In the genomic region with DNA sequence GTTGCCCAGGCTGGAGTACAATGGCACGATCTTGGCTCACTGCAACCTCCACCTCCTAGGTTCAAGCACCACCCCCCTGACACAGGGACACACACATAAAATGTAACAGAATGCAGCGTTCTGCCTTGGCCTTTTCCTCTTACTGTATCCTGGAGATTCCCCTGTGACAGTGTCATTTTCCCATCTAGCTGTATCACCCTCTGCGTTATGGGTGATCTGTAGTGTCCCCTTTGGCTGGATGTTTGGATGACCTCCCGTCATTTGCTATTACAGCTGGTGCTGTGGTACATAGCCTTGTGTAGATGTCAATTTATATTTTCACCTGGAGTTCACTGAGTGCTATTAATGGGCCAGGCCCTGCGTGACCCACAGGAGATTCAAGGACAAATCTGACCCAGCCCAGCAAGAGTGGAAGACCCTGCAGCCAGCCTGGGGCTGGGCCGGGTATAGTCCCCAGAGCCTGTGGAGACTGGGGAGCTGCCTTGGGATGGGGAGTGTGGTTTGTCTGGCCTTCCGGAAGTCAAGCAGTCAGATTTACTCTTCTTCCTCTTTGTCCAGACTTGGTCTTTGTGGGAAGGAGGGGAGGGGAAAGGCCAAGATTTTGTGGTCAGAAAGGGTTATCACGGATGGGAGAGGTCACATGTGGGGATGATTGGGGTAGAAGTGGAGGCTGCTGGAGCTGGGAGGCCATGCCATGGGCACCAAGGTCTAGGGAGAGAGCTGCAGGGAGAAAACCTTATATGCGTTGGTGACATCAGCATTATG, we compare ENCODE assay signal across 9 cellular contexts. TPM values are rescaled to one million over a fixed set of nuclear protein-coding genes. Genes with fewer than 3 reads are reported as not detected.
DNase-seq lines count a peak whose midpoint lies in the region; ATAC-seq and TF ChIP-seq lines count a peak whose summit lies in the region.
"Had no signal": no experiment of that assay in that cellular context is flagged by ENCODE, and none has a peak within 500 bp of the region (broad histone marks: within the 10 kb centered on the region; RNA-seq: fewer than 3 reads in every experiment).

No MANE protein-coding gene starts in this region.

- intact Hi-C loops in heart left ventricle (cut with DNase I) (no loop called here), cardiac septum (cut with DNase I) (no loop called here)
- intact Hi-C loops in naive thymus-derived CD4-positive, alpha-beta T cell (cut with micrococcal nuclease), result no loop called here

- DNase-seq in heart left ventricle, result no peak
- no peak for DNase-seq in cardiac septum (ENCODE audit: low spot score)
- DNase-seq in endodermal cell, result no peak
- DNase-seq in naive B cell, result no peak
- no peak for DNase-seq in central memory CD4-positive, alpha-beta T cell
- no peak for DNase-seq in NCI-H524 (lab: John Stamatoyannopoulos, UW)
- no peak for DNase-seq in ecto neural progenitor cell (ENCODE audit: low spot score)
- no peak for DNase-seq in naive thymus-derived CD4-positive, alpha-beta T cell
- DNase-seq: NCI-H187 had no signal

- no peaks in the 10 kb centered on the region for H3K27me3 ChIP-seq in heart left ventricle
- no peaks in the 10 kb centered on the region for H3K27me3 ChIP-seq in endodermal cell (ENCODE audit: control insufficient read depth, insufficient read depth, low read length, poor library complexity, severe bottlenecking)
- H3K27me3 ChIP-seq in naive thymus-derived CD4-positive, alpha-beta T cell (ENCODE audit: control insufficient read depth in 2 of 2, insufficient read depth in 2 of 2, low read length in 2 of 2), result no peaks in the 10 kb centered on the region

- H3K27me3 Mint-ChIP-seq in endodermal cell (ENCODE audit: insufficient read depth) (no peaks in the 10 kb centered on the region), naive B cell (no peaks in the 10 kb centered on the region)
- no peaks in the 10 kb centered on the region for H3K27me3 Mint-ChIP-seq in naive thymus-derived CD4-positive, alpha-beta T cell

- peak overlapping the region; percentile 7 for H3K27ac Mint-ChIP-seq in endodermal cell
- H3K27ac Mint-ChIP-seq in naive B cell, result peak overlapping the region in 5 of 6 donors; percentile 19 to 88 (median 86)
- peak overlapping the region in 2 of 9 donors; percentile 25 to 38 for H3K27ac Mint-ChIP-seq in naive thymus-derived CD4-positive, alpha-beta T cell

- peak overlapping the region; percentile 21 to 95 (median 78) for H3K27ac ChIP-seq in heart left ventricle
- no peak overlapping the region for H3K27ac ChIP-seq in endodermal cell (ENCODE audit: low read depth, low read length)
- H3K27ac ChIP-seq in naive thymus-derived CD4-positive, alpha-beta T cell (ENCODE audit: low read depth, low read length), result no peak overlapping the region

- TF ChIP-seq POLR2A in heart left ventricle (IDR thresholded peaks at IDR 0.05), result no peak

- TF ChIP-seq CTCF in heart left ventricle (IDR thresholded peaks at IDR 0.05), result no peak
- TF ChIP-seq CTCF in endodermal cell (conservative IDR thresholded peaks at IDR 0.05), result no peak

- no peak overlapping the region for H3K4me3 ChIP-seq in heart left ventricle
- H3K4me3 ChIP-seq in endodermal cell (ENCODE audit: low read length), result no peak overlapping the region
- no peak overlapping the region for H3K4me3 ChIP-seq in naive thymus-derived CD4-positive, alpha-beta T cell (ENCODE audit: low read length)

- H3K9me3 Mint-ChIP-seq in endodermal cell, result no peaks in the 10 kb centered on the region
- no peaks in the 10 kb centered on the region for H3K9me3 Mint-ChIP-seq in naive B cell
- H3K9me3 Mint-ChIP-seq in naive thymus-derived CD4-positive, alpha-beta T cell, result no peaks in the 10 kb centered on the region

- no peak for ATAC-seq in heart left ventricle
- no peak for ATAC-seq in naive B cell (ENCODE audit: low read depth in 2 of 2)
- no peak for ATAC-seq in naive thymus-derived CD4-positive, alpha-beta T cell

- H3K36me3 ChIP-seq in heart left ventricle (no peaks in the 10 kb centered on the region), endodermal cell (ENCODE audit: control insufficient read depth, insufficient read depth, low read length) (peaks cover 18% of the 10 kb centered on the region)
- no peaks in the 10 kb centered on the region for H3K36me3 ChIP-seq in naive thymus-derived CD4-positive, alpha-beta T cell (ENCODE audit: control insufficient read depth in 2 of 3, insufficient read depth in 3 of 3, low read length in 3 of 3)

- H3K9me3 ChIP-seq in heart left ventricle (no peaks in the 10 kb centered on the region), endodermal cell (ENCODE audit: control insufficient read depth, low read length) (no peaks in the 10 kb centered on the region)
- no peaks in the 10 kb centered on the region for H3K9me3 ChIP-seq in naive thymus-derived CD4-positive, alpha-beta T cell (ENCODE audit: control insufficient read depth in 2 of 3, low read length in 3 of 3)

- POLR2A ChIA-PET in naive thymus-derived CD4-positive, alpha-beta T cell (lab: Charles Lee), result no interaction called here

- no peak overlapping the region for H3K4me3 Mint-ChIP-seq in endodermal cell
- no peak overlapping the region for H3K4me3 Mint-ChIP-seq in naive B cell
- H3K4me3 Mint-ChIP-seq in naive thymus-derived CD4-positive, alpha-beta T cell, result no peak overlapping the region

- peaks cover 2 to 75% (median 45%) of the 10 kb centered on the region in 12 donors for H3K4me1 ChIP-seq in heart left ventricle
- no peaks in the 10 kb centered on the region for H3K4me1 ChIP-seq in endodermal cell (ENCODE audit: control insufficient read depth, insufficient read depth, low read length)
- no peaks in the 10 kb centered on the region for H3K4me1 ChIP-seq in naive thymus-derived CD4-positive, alpha-beta T cell (ENCODE audit: control insufficient read depth in 2 of 2, insufficient read depth in 2 of 2, low read length in 2 of 2)

- H3K4me1 Mint-ChIP-seq in endodermal cell (peaks cover 5% of the 10 kb centered on the region), naive B cell (peaks cover 31 to 44% (median 38%) of the 10 kb centered on the region in 3 donors)
- peaks cover 4 to 29% (median 17%) of the 10 kb centered on the region in 7 donors for H3K4me1 Mint-ChIP-seq in naive thymus-derived CD4-positive, alpha-beta T cell

- H3K9ac ChIP-seq in endodermal cell (ENCODE audit: extremely low read depth, low read length, poor library complexity, severe bottlenecking), result no peak overlapping the region

- H3K36me3 Mint-ChIP-seq in endodermal cell (ENCODE audit: low read depth) (peaks cover 14% of the 10 kb centered on the region), naive B cell (peaks cover 0 to 6% of the 10 kb centered on the region in 2 donors)
- peaks cover 0 to 19% (median 0%) of the 10 kb centered on the region in 5 donors for H3K36me3 Mint-ChIP-seq in naive thymus-derived CD4-positive, alpha-beta T cell

- CTCF ChIA-PET in naive thymus-derived CD4-positive, alpha-beta T cell (lab: Charles Lee), result no interaction called here

- 58 to 67% (median 64%) methylated on average over 9 of the region's 9 CpGs for WGBS in heart left ventricle, 4 donors
- 85 to 93% methylated on average over 7 to 9 of the region's 9 CpGs for WGBS in endodermal cell (ENCODE audit: insufficient coverage in 1 of 2, insufficient read length in 1 of 2), 2 experiments

RNA-seq across cellular contexts. Expression of gene ERGIC1, which starts 43.6 kb away (rescaled TPM):
- total RNA-seq in heart left ventricle, result 100 to 1,000 TPM in 1 of 9 donors, 10 to 100 TPM in 8; 67.0 to 109 (median 84.9) TPM
- 100 to 1,000 TPM in 1 of 2 donors, 10 to 100 TPM in 1; 66.6 to 115 TPM for polyA plus RNA-seq in heart left ventricle
- 76.9 TPM for total RNA-seq in cardiac septum
- total RNA-seq in endodermal cell, result 10 to 100 TPM; 81.9 to 94.8 TPM
- 79.3 TPM for polyA plus RNA-seq in endodermal cell (2013, experiment 1 of 2)
- 73.2 TPM for polyA plus RNA-seq in endodermal cell (2013, experiment 2 of 2)
- 10 to 100 TPM; 53.2 to 86.1 (median 64.4) TPM for polyA plus RNA-seq in naive B cell (ENCODE audit: low read depth in 6 of 6)
- total RNA-seq in naive thymus-derived CD4-positive, alpha-beta T cell, result 10 to 100 TPM; 44.4 to 71.3 (median 53.5) TPM
- 10 to 100 TPM; 18.3 to 18.9 TPM for polyA plus RNA-seq in naive thymus-derived CD4-positive, alpha-beta T cell

Comparison
In these comparisons a context has a peak if more than half of its experiments do, and no peak if none do; other contexts are left out.
1. H3K27ac ChIP-seq: peak in heart left ventricle (12 of 12); none in endodermal cell (single experiment) and naive thymus-derived CD4-positive, alpha-beta T cell (single experiment).